ENCODE assay signal across 26 cellular contexts in the genomic region with DNA sequence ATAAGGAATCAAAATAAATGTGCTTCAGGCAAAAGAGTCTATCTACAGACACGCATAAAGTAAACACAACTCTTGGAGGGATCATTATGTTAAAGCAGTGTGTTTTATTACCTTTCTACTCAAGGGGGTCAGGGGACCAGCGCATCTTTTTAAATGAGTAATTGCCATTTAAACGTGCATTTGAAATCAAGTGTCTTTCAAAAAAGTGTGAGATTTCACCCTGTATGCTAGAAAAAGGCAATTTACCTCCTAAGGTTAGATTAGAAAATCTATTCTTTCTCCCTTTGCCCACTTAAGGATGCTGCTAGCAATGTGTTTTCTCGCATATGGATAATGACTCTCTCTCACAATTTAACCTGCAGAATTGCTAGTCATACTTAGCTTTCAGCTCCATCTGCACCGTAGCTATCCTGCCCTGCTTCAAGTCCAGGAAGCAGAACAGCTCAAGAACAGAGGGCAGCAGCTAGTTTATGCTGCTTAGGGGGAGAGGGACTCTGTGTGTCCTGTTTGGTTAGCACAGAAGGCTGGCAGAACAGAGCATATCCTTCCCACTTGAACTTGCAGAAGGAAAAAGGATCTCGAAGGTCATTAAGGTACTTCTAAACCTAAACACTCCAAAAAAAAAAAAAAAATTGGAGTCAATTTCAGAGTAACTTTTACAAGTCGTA. TPM values are rescaled to one million over a fixed set of nuclear protein-coding genes. Genes with fewer than 3 reads are reported as not detected.
DNase-seq lines count a peak whose midpoint lies in the region; FAIRE-seq and TF ChIP-seq lines count a peak whose summit lies in the region.
"Had no signal": no experiment of that assay in that cellular context is flagged by ENCODE, and none has a peak within 500 bp of the region (broad histone marks: within the 10 kb centered on the region; RNA-seq: fewer than 3 reads in every experiment).

No MANE protein-coding gene starts in this region.

- FAIRE-seq in GM19239 (lab: Jason Lieb, UNC) = no peak
- FAIRE-seq: A549 had no signal

- DNase-seq in NOMO-1 (lab: John Stamatoyannopoulos, UW; ENCODE audit: unreplicated experiment in 2 of 2) = peak; percentile 58 to 78
- no peak for DNase-seq in NOMO-1 treated with DMSO at 0.1 percent for 48 hours (lab: John Stamatoyannopoulos, UW; ENCODE audit: unreplicated experiment)
- peak; percentile 43 for DNase-seq in NCI-H2227 (lab: John Stamatoyannopoulos, UW; ENCODE audit: unreplicated experiment)
- DNase-seq in SHP77 (lab: John Stamatoyannopoulos, UW) = peak; percentile 64 to 77
- no peak for DNase-seq in activated gamma-delta T cell treated with Interleukin-2 at 50 U/mL for 16 hours
- no peak for DNase-seq in GM19239 (ENCODE audit: insufficient read length, low spot score)
- no peak for DNase-seq in mesenteric fat pad (ENCODE audit: low spot score)
- no peak for DNase-seq in osteocyte (ENCODE audit: extremely low spot score, unreplicated experiment)
- DNase-seq: activated B cell treated with CpG ODN at 0.5 μM for 24 hours; activated CD4-positive, alpha-beta T cell treated with anti-CD3 and anti-CD28 coated beads, Interleukin-2, amount 50 U/mL, for 48 hours; activated naive CD8-positive, alpha-beta T cell treated with anti-CD3 and anti-CD28 coated beads, Interleukin-2, amount 10 ng/mL, durations not matched to agents 7 days and 5 days; H7; heart left ventricle; IMR-90; midbrain; sigmoid colon; stimulated activated CD4-positive, alpha-beta T cell treated with anti-CD3 and anti-CD28 coated beads, Interleukin-15, amount 100 ng/mL, for 24 hours; stimulated activated CD8-positive, alpha-beta memory T cell treated with anti-CD3 and anti-CD28 coated beads, Interleukin-4, amount 100 ng/mL, for 48 hours; T-helper 9 cell; upper lobe of right lung had no signal

- no peaks in the 10 kb centered on the region for H3K4me1 Mint-ChIP-seq in osteocyte (ENCODE audit: unreplicated experiment)
- H3K4me1 Mint-ChIP-seq: activated B cell treated with CpG ODN at 0.5 μM for 24 hours; activated naive CD8-positive, alpha-beta T cell treated with anti-CD3 and anti-CD28 coated beads, Interleukin-2, amount 10 ng/mL, durations not matched to agents 7 days and 5 days; central memory CD8-positive, alpha-beta T cell had no signal

- no peaks in the 10 kb centered on the region for H3K27me3 Mint-ChIP-seq in osteocyte (ENCODE audit: unreplicated experiment)
- H3K27me3 Mint-ChIP-seq: activated B cell treated with CpG ODN at 0.5 μM for 24 hours; activated naive CD8-positive, alpha-beta T cell treated with anti-CD3 and anti-CD28 coated beads, Interleukin-2, amount 10 ng/mL, durations not matched to agents 7 days and 5 days; central memory CD8-positive, alpha-beta T cell; natural killer cell treated with Interleukin-12 subunit alpha and Interleukin-12 subunit beta and Interleukin-15 and Interleukin-18, amount 100 ng/mL, for 72 hours had no signal

- no peak overlapping the region for H3K27ac Mint-ChIP-seq in osteocyte (ENCODE audit: unreplicated experiment)
- H3K27ac Mint-ChIP-seq: activated B cell treated with CpG ODN at 0.5 μM for 24 hours; activated naive CD8-positive, alpha-beta T cell treated with anti-CD3 and anti-CD28 coated beads, Interleukin-2, amount 10 ng/mL, durations not matched to agents 7 days and 5 days; natural killer cell treated with Interleukin-12 subunit alpha and Interleukin-12 subunit beta and Interleukin-15 and Interleukin-18, amount 100 ng/mL, for 72 hours had no signal

- peaks cover 2% of the 10 kb centered on the region for H3K36me3 Mint-ChIP-seq in osteocyte (ENCODE audit: unreplicated experiment)
- H3K36me3 Mint-ChIP-seq: activated naive CD8-positive, alpha-beta T cell treated with anti-CD3 and anti-CD28 coated beads, Interleukin-2, amount 10 ng/mL, durations not matched to agents 7 days and 5 days; natural killer cell treated with Interleukin-12 subunit alpha and Interleukin-12 subunit beta and Interleukin-15 and Interleukin-18, amount 100 ng/mL, for 72 hours had no signal

- H3K9me3 Mint-ChIP-seq in osteocyte (ENCODE audit: unreplicated experiment) = peaks cover 2% of the 10 kb centered on the region
- H3K9me3 Mint-ChIP-seq: activated B cell treated with CpG ODN at 0.5 μM for 24 hours had no signal

- H3K4me3 Mint-ChIP-seq in osteocyte (ENCODE audit: unreplicated experiment) = no peak overlapping the region
- H3K4me3 Mint-ChIP-seq: activated B cell treated with CpG ODN at 0.5 μM for 24 hours; activated naive CD8-positive, alpha-beta T cell treated with anti-CD3 and anti-CD28 coated beads, Interleukin-2, amount 10 ng/mL, durations not matched to agents 7 days and 5 days; central memory CD8-positive, alpha-beta T cell; natural killer cell treated with Interleukin-12 subunit alpha and Interleukin-12 subunit beta and Interleukin-15 and Interleukin-18, amount 100 ng/mL, for 72 hours had no signal

- no peak for TF ChIP-seq CTCF in osteocyte (IDR thresholded peaks at IDR 0.05)

RNA-seq across cellular contexts. Expression of a gene that starts 35.1 kb away (rescaled TPM):
- total RNA-seq in mesenteric fat pad (0.42 TPM), osteocyte (17.8 and 28.0 TPM in 2 replicates)
- total RNA-seq: activated B cell treated with CpG ODN at 0.5 μM for 24 hours; activated naive CD8-positive, alpha-beta T cell treated with anti-CD3 and anti-CD28 coated beads, Interleukin-2, amount 10 ng/mL, durations not matched to agents 7 days and 5 days; dermis microvascular lymphatic vessel endothelial cell; IMR-90; left lobe of liver; natural killer cell treated with Interleukin-12 subunit alpha and Interleukin-12 subunit beta and Interleukin-15 and Interleukin-18, amount 100 ng/mL, for 72 hours; RPMI7951; upper lobe of right lung had no signal

Comparison
In these comparisons a context has a peak if more than half of its experiments do, and no peak if none do; other contexts are left out.
1. DNase-seq: peak in NOMO-1 (2 of 2), NCI-H2227 (single experiment) and SHP77 (2 of 2); none in NOMO-1 treated with DMSO at 0.1 percent for 48 hours (single experiment), activated gamma-delta T cell treated with Interleukin-2 at 50 U/mL for 16 hours (single experiment), GM19239 (single experiment), mesenteric fat pad (single experiment) and osteocyte (single experiment).
2. RNA of a gene that starts 35.1 kb away (total RNA-seq): 17.8 to 28.0 TPM in osteocyte; 0.42 TPM in mesenteric fat pad (single experiment); every median in the first group is over 10 times any median in the second.